Comparison of ENCODE assay signal across 29 cellular contexts in genomic region chrX:80708781-80709180, GRCh38.
"Had no signal": no experiment of that assay in that cellular context is flagged by ENCODE, and none has a peak within 500 bp of the region (broad histone marks: within the 10 kb centered on the region; RNA-seq: fewer than 3 reads in every experiment).

No MANE protein-coding gene starts in this region.

- H3K27me3 Mint-ChIP-seq: dendritic cell treated with granulocyte-macrophage colony-stimulating factor and Interleukin-4, amounts not matched to agents 40 ng/mL and 50 ng/mL, for 4 days; effector memory CD8-positive, alpha-beta T cell had no signal

- H2AFZ ChIP-seq: hepatocyte had no signal

- H3K4me1 ChIP-seq: colonic mucosa, esophagus muscularis mucosa, esophagus squamous epithelium, foreskin keratinocyte, gastrocnemius medialis, gastroesophageal sphincter, heart left ventricle, heart right ventricle had no signal

- H3K9me3 Mint-ChIP-seq: dendritic cell treated with granulocyte-macrophage colony-stimulating factor and Interleukin-4, amounts not matched to agents 40 ng/mL and 50 ng/mL, for 4 days; effector memory CD8-positive, alpha-beta T cell had no signal

- H3K27me3 ChIP-seq: colonic mucosa, esophagus muscularis mucosa, foreskin keratinocyte, gastrocnemius medialis, gastroesophageal sphincter, heart left ventricle, heart right ventricle, hepatocyte had no signal

- H3K4me2 ChIP-seq: hepatocyte had no signal

- H3K4me1 Mint-ChIP-seq: endodermal cell had no signal

- H3K27ac Mint-ChIP-seq: dendritic cell treated with granulocyte-macrophage colony-stimulating factor and Interleukin-4, amounts not matched to agents 40 ng/mL and 50 ng/mL, for 4 days; effector memory CD8-positive, alpha-beta T cell; endodermal cell had no signal

- H3K4me3 Mint-ChIP-seq: dendritic cell treated with granulocyte-macrophage colony-stimulating factor and Interleukin-4, amounts not matched to agents 40 ng/mL and 50 ng/mL, for 4 days; effector memory CD8-positive, alpha-beta T cell; endodermal cell had no signal

- H3K4me3 ChIP-seq: colonic mucosa, coronary artery, dorsolateral prefrontal cortex, esophagus muscularis mucosa, esophagus squamous epithelium, gastrocnemius medialis, gastroesophageal sphincter, heart left ventricle, heart right ventricle, hepatocyte had no signal

- H3K9me3 ChIP-seq: colonic mucosa, esophagus muscularis mucosa, esophagus squamous epithelium, gastrocnemius medialis, gastroesophageal sphincter, heart left ventricle, heart right ventricle had no signal

- DNase-seq: colonic mucosa; cortex of kidney; dermis blood vessel endothelial cell; dorsolateral prefrontal cortex; effector CD4-positive, alpha-beta T cell; effector CD8-positive, alpha-beta T cell; effector memory CD4-positive, alpha-beta T cell; effector memory CD8-positive, alpha-beta T cell; endodermal cell; erythroblast; esophagus squamous epithelium; foreskin fibroblast; foreskin keratinocyte; foreskin melanocyte; gastrocnemius medialis; glutamatergic neuron; head of caudate nucleus; heart left ventricle; heart right ventricle had no signal

- H3K79me2 ChIP-seq: hepatocyte had no signal

- H3K27ac ChIP-seq: colonic mucosa, coronary artery, dorsolateral prefrontal cortex, epithelial cell of prostate, esophagus muscularis mucosa, esophagus squamous epithelium, foreskin keratinocyte, gastrocnemius medialis, gastroesophageal sphincter, heart left ventricle, heart right ventricle, hepatocyte had no signal

- FAIRE-seq: colon, endometrium, endothelial cell of umbilical vein, frontal cortex had no signal

- H3K36me3 ChIP-seq: colonic mucosa, gastrocnemius medialis had no signal
